Comparison of ENCODE assay signal across 8 cellular contexts in genomic region chr10:71396714-71397339, GRCh38. TPM values are rescaled to one million over a fixed set of nuclear protein-coding genes. Genes with fewer than 3 reads are reported as not detected.
A peak's percentile ranks its signal among the peaks of the same experiment; 100 is the strongest.
DNase-seq lines count a peak whose midpoint lies in the region; ATAC-seq and TF ChIP-seq lines count a peak whose summit lies in the region.

Gene CDH23, plus strand, starts transcription at chr10:71396920. Its CDS starts 42,912 bp downstream, at chr10:71439832.

- peaks cover 2 to 19% (median 9%) of the 10 kb centered on the region in 4 donors for H3K4me1 Mint-ChIP-seq in naive thymus-derived CD8-positive, alpha-beta T cell

- H3K36me3 Mint-ChIP-seq in naive thymus-derived CD8-positive, alpha-beta T cell = no peaks in the 10 kb centered on the region

- TF ChIP-seq CTCF in GM13977 (IDR thresholded peaks at IDR 0.05; ENCODE audit: extremely low read depth, insufficient read depth, missing control alignments) (no peak), dorsolateral prefrontal cortex (IDR thresholded peaks at IDR 0.05 in 54 of 56, conservative IDR thresholded peaks at IDR 0.05 in 2 of 56; ENCODE audit: low read depth in 1 of 56, partially characterized antibody in 56 of 56) (no peak)

- peak within 1 kb of the TSS in 30 of 59 donors; percentile 7 to 82 (median 51) for H3K27ac ChIP-seq in dorsolateral prefrontal cortex

- peak within 1 kb of the TSS in 1 of 10 donors; percentile 9 for H3K27ac Mint-ChIP-seq in naive thymus-derived CD8-positive, alpha-beta T cell

- in situ Hi-C loops in GM13977 (cut with MboI; ENCODE audit: low pct_unique_long_range_greater_than_20kb, low sequenced_read_pairs, unreplicated experiment) = no loop called here

- intact Hi-C loops in dorsolateral prefrontal cortex (cut with DNase I) = no loop called here

- H3K27me3 ChIP-seq in dorsolateral prefrontal cortex = peaks cover 0 to 45% (median 20%) of the 10 kb centered on the region in 45 donors

- DNase-seq in GM13977 (ENCODE audit: low spot score) = peak; percentile 52
- DNase-seq in NCI-H2227 (lab: John Stamatoyannopoulos, UW; ENCODE audit: unreplicated experiment) = peak; percentile 53
- peak in 2 of 10 donors; percentile 26 to 42 for DNase-seq in dorsolateral prefrontal cortex
- DNase-seq in naive thymus-derived CD8-positive, alpha-beta T cell = peak in 1 of 10 donors; percentile 5
- DNase-seq in retina = no peak
- DNase-seq in GDM1 (lab: John Stamatoyannopoulos, UW) = no peak

- peak; percentile 37 to 50 for ATAC-seq in naive thymus-derived CD8-positive, alpha-beta T cell
- no peak for ATAC-seq in HG03196 (IDR thresholded peaks at IDR 0.05; ENCODE audit: unreplicated experiment)
- no peak for ATAC-seq in HG02981 (IDR thresholded peaks at IDR 0.05; ENCODE audit: unreplicated experiment)

- peaks cover 25 to 68% (median 55%) of the 10 kb centered on the region in 5 donors for H3K27me3 Mint-ChIP-seq in naive thymus-derived CD8-positive, alpha-beta T cell

- H3K4me3 Mint-ChIP-seq in naive thymus-derived CD8-positive, alpha-beta T cell = peak within 1 kb of the TSS; percentile 65 to 86 (median 74)

- POLR2A ChIA-PET in naive thymus-derived CD8-positive, alpha-beta T cell (lab: Charles Lee) = no interaction called here

- H3K4me3 ChIP-seq in dorsolateral prefrontal cortex = peak within 1 kb of the TSS; percentile 41 to 72 (median 59)

- no peaks in the 10 kb centered on the region for H3K9me3 Mint-ChIP-seq in naive thymus-derived CD8-positive, alpha-beta T cell

RNA-seq across cellular contexts. Expression of gene CDH23, which starts in this region (rescaled TPM):
- total RNA-seq in dorsolateral prefrontal cortex = 10 to 100 TPM in 60 of 120 experiments, 1 to 10 TPM in 60; 4.3 to 25.8 (median 10.1) TPM
- total RNA-seq in naive thymus-derived CD8-positive, alpha-beta T cell = 10 to 100 TPM in 1 of 2 experiments, 1 to 10 TPM in 1; 9.6 to 10.2 TPM
- 1 to 10 TPM in 2 of 3 donors, under 1 TPM in 1; 0.82 to 3.8 (median 3.2) TPM for polyA plus RNA-seq in naive thymus-derived CD8-positive, alpha-beta T cell

Comparison
In these comparisons a context has a peak if more than half of its experiments do, and no peak if none do; other contexts are left out.
1. DNase-seq: peak in GM13977 (single experiment) and NCI-H2227 (single experiment); none in retina (single experiment) and GDM1 (single experiment).
2. ATAC-seq: peak in naive thymus-derived CD8-positive, alpha-beta T cell (2 of 2); none in HG03196 (single experiment) and HG02981 (single experiment).